ENCODE assay signal across 8 cellular contexts in genomic region chr3:196868297-196868661, GRCh38. TPM values are rescaled to one million over a fixed set of nuclear protein-coding genes. Genes with fewer than 3 reads are reported as not detected.
DNase-seq lines count a peak whose midpoint lies in the region; ATAC-seq, FAIRE-seq and TF ChIP-seq lines count a peak whose summit lies in the region.

No MANE protein-coding gene starts in this region.

- intact Hi-C loops in activated T-helper 1 cell treated with anti-CD3 and anti-CD28 coated beads, Interleukin-12 subunit alpha, Interleukin-12 subunit beta, Interleukin-2, Interleukin-4 antibody, amounts not matched to agents 30 ng/mL and 10 ng/mL and 1 ng/mL, durations not matched to agents 14 hours and 24 hours and 36 hours (cut with micrococcal nuclease): loop anchor here (5.0 kb wide), 1 partner anchor 301 kb away; the partner anchor contains the start of genes FBXO45 and WDR53

- H3K27ac Mint-ChIP-seq in activated T-helper 1 cell treated with anti-CD3 and anti-CD28 coated beads, Interleukin-12 subunit alpha, Interleukin-12 subunit beta, Interleukin-2, Interleukin-4 antibody, amounts not matched to agents 30 ng/mL and 10 ng/mL and 1 ng/mL, durations not matched to agents 14 hours and 24 hours and 36 hours: peak overlapping the region; percentile 98

- no peak for FAIRE-seq in H54 (lab: Jason Lieb, UNC)

- peaks cover 6% of the 10 kb centered on the region for H3K36me3 ChIP-seq in osteoblast (ENCODE audit: insufficient read depth, low read length)

- peaks cover 12% of the 10 kb centered on the region for H3K4me1 Mint-ChIP-seq in activated T-helper 1 cell treated with anti-CD3 and anti-CD28 coated beads, Interleukin-12 subunit alpha, Interleukin-12 subunit beta, Interleukin-2, Interleukin-4 antibody, amounts not matched to agents 30 ng/mL and 10 ng/mL and 1 ng/mL, durations not matched to agents 14 hours and 24 hours and 36 hours (ENCODE audit: low read depth)

- H3K9me3 ChIP-seq in osteoblast (ENCODE audit: low read depth, low read length): no peaks in the 10 kb centered on the region

- peaks cover 17% of the 10 kb centered on the region for H3K4me1 ChIP-seq in osteoblast (ENCODE audit: insufficient read depth, low read length)

- no peak for TF ChIP-seq POLR2A in H54 (IDR thresholded peaks at IDR 0.05; ENCODE audit: low read depth, low read length)

- peak overlapping the region; percentile 80 for H3K4me2 ChIP-seq in osteoblast (ENCODE audit: insufficient read depth, low read length)

- H3K27me3 Mint-ChIP-seq in activated T-helper 1 cell treated with anti-CD3 and anti-CD28 coated beads, Interleukin-12 subunit alpha, Interleukin-12 subunit beta, Interleukin-2, Interleukin-4 antibody, amounts not matched to agents 30 ng/mL and 10 ng/mL and 1 ng/mL, durations not matched to agents 14 hours and 24 hours and 36 hours (ENCODE audit: insufficient read depth): peaks cover 4% of the 10 kb centered on the region

- TF ChIP-seq CTCF in osteoblast (IDR thresholded peaks at IDR 0.05; ENCODE audit: extremely low read depth, low read depth, low read length): no peak

- DNase-seq in NCI-H82 (lab: John Stamatoyannopoulos, UW): peak; percentile 69
- DNase-seq in NCI-H82 treated with DMSO at 0.1 percent for 48 hours (lab: John Stamatoyannopoulos, UW; ENCODE audit: unreplicated experiment): no peak
- DNase-seq in H54 (ENCODE audit: insufficient read length, low spot score): peak; percentile 38
- DNase-seq in LHCN-M2 (ENCODE audit: low read depth): peak; percentile 18
- DNase-seq in activated T-helper 1 cell treated with anti-CD3 and anti-CD28 coated beads, Interleukin-12 subunit alpha, Interleukin-12 subunit beta, Interleukin-2, Interleukin-4 antibody, amounts not matched to agents 30 ng/mL and 10 ng/mL and 1 ng/mL, durations not matched to agents 14 hours and 24 hours and 36 hours (ENCODE audit: low spot score): peak; percentile 19
- peak; percentile 38 for DNase-seq in glomerular visceral epithelial cell (ENCODE audit: extremely low spot score)
- DNase-seq in osteoblast (ENCODE audit: insufficient read length, low spot score, missing footprints): peak; percentile 69

- H4K20me1 ChIP-seq in osteoblast (ENCODE audit: insufficient read depth, low read length): peaks cover 26% of the 10 kb centered on the region

- H2AFZ ChIP-seq in osteoblast (ENCODE audit: low read length): peak overlapping the region; percentile 76

- H3K79me2 ChIP-seq in osteoblast (ENCODE audit: insufficient read depth, low read length): peaks cover 54% of the 10 kb centered on the region

- ATAC-seq in HG02970 (IDR thresholded peaks at IDR 0.05; ENCODE audit: low FRiP score, unreplicated experiment): no peak

- peak overlapping the region; percentile 100 for H3K4me3 Mint-ChIP-seq in activated T-helper 1 cell treated with anti-CD3 and anti-CD28 coated beads, Interleukin-12 subunit alpha, Interleukin-12 subunit beta, Interleukin-2, Interleukin-4 antibody, amounts not matched to agents 30 ng/mL and 10 ng/mL and 1 ng/mL, durations not matched to agents 14 hours and 24 hours and 36 hours

- H3K27me3 ChIP-seq in osteoblast (ENCODE audit: insufficient read depth, low read length): no peaks in the 10 kb centered on the region

- H3K9me3 Mint-ChIP-seq in activated T-helper 1 cell treated with anti-CD3 and anti-CD28 coated beads, Interleukin-12 subunit alpha, Interleukin-12 subunit beta, Interleukin-2, Interleukin-4 antibody, amounts not matched to agents 30 ng/mL and 10 ng/mL and 1 ng/mL, durations not matched to agents 14 hours and 24 hours and 36 hours: peaks cover 6% of the 10 kb centered on the region

- H3K36me3 Mint-ChIP-seq in activated T-helper 1 cell treated with anti-CD3 and anti-CD28 coated beads, Interleukin-12 subunit alpha, Interleukin-12 subunit beta, Interleukin-2, Interleukin-4 antibody, amounts not matched to agents 30 ng/mL and 10 ng/mL and 1 ng/mL, durations not matched to agents 14 hours and 24 hours and 36 hours (ENCODE audit: low read depth): peaks cover 2% of the 10 kb centered on the region

- H3K27ac ChIP-seq in osteoblast (ENCODE audit: low read depth, low read length): peak overlapping the region; percentile 86

- H3K4me3 ChIP-seq in osteoblast (ENCODE audit: insufficient read depth, low read length): peak overlapping the region; percentile 89

RNA-seq across cellular contexts. Expression of gene SENP5, which starts 0.6 kb away (rescaled TPM):
- 29.9 and 30.7 TPM in 2 replicates for total RNA-seq in LHCN-M2 (2014; rRNA removed)
- 7.7 TPM for polyA plus RNA-seq in LHCN-M2 (2012)
- 45.3 and 50.7 TPM in 2 replicates for total RNA-seq in activated T-helper 1 cell treated with anti-CD3 and anti-CD28 coated beads, Interleukin-12 subunit alpha, Interleukin-12 subunit beta, Interleukin-2, Interleukin-4 antibody, amounts not matched to agents 30 ng/mL and 10 ng/mL and 1 ng/mL, durations not matched to agents 14 hours and 24 hours and 36 hours
- 42.4 and 43.4 TPM in 2 replicates for total RNA-seq in osteoblast
